Comparison of ENCODE assay signal across 9 cellular contexts in the genomic region with DNA sequence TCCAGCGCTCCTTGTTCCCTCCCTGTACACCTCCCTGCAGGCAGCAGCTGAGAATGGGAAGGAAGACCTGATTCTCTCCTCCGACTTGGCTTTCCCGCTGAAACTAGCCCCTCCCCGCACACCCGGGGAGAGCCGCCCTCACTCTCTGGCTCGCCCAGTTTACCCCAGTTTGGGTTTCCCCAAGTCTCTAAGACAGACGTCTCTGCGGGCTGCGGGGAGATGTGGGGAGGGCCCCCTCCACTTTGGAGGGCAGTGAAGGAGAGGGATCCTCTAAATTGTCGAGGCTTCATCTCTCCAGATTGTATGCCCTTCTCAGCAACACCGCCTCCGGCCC. TPM values are rescaled to one million over a fixed set of nuclear protein-coding genes. Genes with fewer than 3 reads are reported as not detected.
DNase-seq lines count a peak whose midpoint lies in the region; ATAC-seq and TF ChIP-seq lines count a peak whose summit lies in the region.
"Had no signal": no experiment of that assay in that cellular context is flagged by ENCODE, and none has a peak within 500 bp of the region (broad histone marks: within the 10 kb centered on the region; RNA-seq: fewer than 3 reads in every experiment).

No MANE protein-coding gene starts in this region.

- WGBS in right lobe of liver (ENCODE audit: insufficient coverage, low coverage, low lambda C conversion rate, missing lambda C conversion rate), result 2% methylated on average over 7 of the region's 13 CpGs
- 2 to 3% (median 3%) methylated on average over 13 of the region's 13 CpGs for WGBS in stomach, 5 donors

- H3K9me3 ChIP-seq in RWPE2 (ENCODE audit: severe bottlenecking) (no peaks in the 10 kb centered on the region), right lobe of liver (no peaks in the 10 kb centered on the region), stomach (no peaks in the 10 kb centered on the region)

- H3K27ac ChIP-seq in RWPE2 (ENCODE audit: poor library complexity, severe bottlenecking) (peak overlapping the region; percentile 91), brain microvascular endothelial cell (no peak overlapping the region), right lobe of liver (peak overlapping the region; percentile 74 to 94 (median 94)), stomach (peak overlapping the region; percentile 84 to 93 (median 88))

- H3K36me3 ChIP-seq in H7 (replicated peaks; ENCODE audit: control insufficient read depth, insufficient read depth, low read length) (peaks cover 7% of the 10 kb centered on the region), RWPE2 (ENCODE audit: low read depth) (peaks cover 15% of the 10 kb centered on the region), brain microvascular endothelial cell (replicated peaks) (no peaks in the 10 kb centered on the region), right lobe of liver (peaks cover 0 to 8% (median 0%) of the 10 kb centered on the region in 4 donors), stomach (peaks cover 0 to 14% (median 13%) of the 10 kb centered on the region in 4 donors)

- TF ChIP-seq EP300 in stomach (IDR thresholded peaks at IDR 0.05), result no peak

- DNase-seq in H7 (peak; percentile 88), RWPE2 (ENCODE audit: low spot score) (no peak), brain microvascular endothelial cell (no peak), right lobe of liver (peak in 2 of 3 donors; percentile 64 to 77), stomach (peak; percentile 70), hepatic stellate cell (ENCODE audit: low spot score) (no peak), NCI-H1930 (lab: John Stamatoyannopoulos, UW) (no peak)

- ATAC-seq in RWPE2 (ENCODE audit: low read depth) (peak; percentile 20), right lobe of liver (peak; percentile 40 to 51 (median 45)), HG03025 (IDR thresholded peaks at IDR 0.05; ENCODE audit: low FRiP score, unreplicated experiment) (no peak)

- intact Hi-C loops in right lobe of liver (cut with DNase I), result no loop called here
- intact Hi-C loops in stomach (cut with DNase I; ENCODE audit: low total_unique reads), result no loop called here

- TF ChIP-seq POLR2A in right lobe of liver (IDR thresholded peaks at IDR 0.05), result no peak
- TF ChIP-seq POLR2A in stomach (IDR thresholded peaks at IDR 0.05), result no peak

- in situ Hi-C loops in brain microvascular endothelial cell (cut with HindIII; ENCODE audit: low pct_ligation_motif_present, low sequenced_read_pairs), result no loop called here

- peak overlapping the region; percentile 80 for H3K4me3 ChIP-seq in H7 (ENCODE audit: insufficient read depth, low read depth, low read length)
- peak overlapping the region; percentile 44 for H3K4me3 ChIP-seq in RWPE2 (ENCODE audit: severe bottlenecking)
- peak overlapping the region; percentile 15 for H3K4me3 ChIP-seq in brain microvascular endothelial cell (ENCODE audit: low read depth, low read length)
- H3K4me3 ChIP-seq in right lobe of liver, result peak overlapping the region; percentile 51 to 82 (median 72)
- peak overlapping the region; percentile 42 to 62 (median 50) for H3K4me3 ChIP-seq in stomach

- no peaks in the 10 kb centered on the region for H3K27me3 ChIP-seq in H7 (ENCODE audit: control insufficient read depth, insufficient read depth, low read length)
- no peaks in the 10 kb centered on the region for H3K27me3 ChIP-seq in RWPE2 (ENCODE audit: insufficient read depth, poor library complexity, severe bottlenecking)
- no peaks in the 10 kb centered on the region for H3K27me3 ChIP-seq in brain microvascular endothelial cell (replicated peaks)
- no peaks in the 10 kb centered on the region for H3K27me3 ChIP-seq in right lobe of liver
- H3K27me3 ChIP-seq in stomach, result peaks cover 0 to 75% (median 44%) of the 10 kb centered on the region in 3 donors

- TF ChIP-seq CTCF in RWPE2 (IDR thresholded peaks at IDR 0.05; ENCODE audit: poor library complexity, severe bottlenecking) (no peak), brain microvascular endothelial cell (IDR thresholded peaks at IDR 0.05; ENCODE audit: low read depth, low read length, missing control alignments) (no peak), right lobe of liver (IDR thresholded peaks at IDR 0.05) (no peak), stomach (IDR thresholded peaks at IDR 0.05) (no peak)

- H3K4me1 ChIP-seq in RWPE2 (ENCODE audit: insufficient read depth, poor library complexity, severe bottlenecking) (peaks cover 10% of the 10 kb centered on the region), right lobe of liver (peaks cover 0 to 15% (median 5%) of the 10 kb centered on the region in 4 donors), stomach (peaks cover 33 to 64% (median 55%) of the 10 kb centered on the region in 4 donors)

RNA-seq across cellular contexts. Expression of gene GRB7, which starts 0.8 kb away (rescaled TPM):
- total RNA-seq in H7 (2014; rRNA removed; shearing (Covaris generic)), result 34.3 and 61.6 TPM in 2 replicates
- total RNA-seq in right lobe of liver, result 10 to 100 TPM in 2 of 6 experiments, 1 to 10 TPM in 4; 2.1 to 10.9 (median 7.5) TPM
- total RNA-seq in stomach, result 10 to 100 TPM in 3 of 5 donors, 1 to 10 TPM in 2; 2.3 to 43.9 (median 31.2) TPM
- polyA plus RNA-seq in stomach, result 10 to 100 TPM in 2 of 3 donors, 1 to 10 TPM in 1; 9.5 to 34.7 (median 14.7) TPM
- total RNA-seq: mononuclear cell had no signal

RNA-seq across cellular contexts. Expression of gene MIEN1, which starts 8.2 kb away (rescaled TPM):
- 47.7 and 56.1 TPM in 2 replicates for total RNA-seq in H7 (2014; rRNA removed; shearing (Covaris generic))
- total RNA-seq in right lobe of liver (10 to 100 TPM; 23.1 to 61.6 (median 29.0) TPM), stomach (100 to 1,000 TPM in 2 of 5 donors, 10 to 100 TPM in 2, 1 to 10 TPM in 1; 9.3 to 312 (median 25.9) TPM)
- polyA plus RNA-seq in stomach, result 100 to 1,000 TPM; 106 to 134 (median 132) TPM

RNA-seq across cellular contexts. Expression of gene ERBB2, which starts 38.7 kb away (rescaled TPM):
- 186 and 207 TPM in 2 replicates for total RNA-seq in H7 (2014; rRNA removed; shearing (Covaris generic))
- total RNA-seq in right lobe of liver (10 to 100 TPM in 5 of 6 experiments, 1 to 10 TPM in 1; 8.9 to 40.4 (median 26.2) TPM), stomach (100 to 1,000 TPM in 2 of 5 donors, 10 to 100 TPM in 3; 53.1 to 402 (median 81.7) TPM)
- 10 to 100 TPM; 13.1 to 47.7 (median 25.3) TPM for polyA plus RNA-seq in stomach

RNA-seq across cellular contexts. Expression of gene PGAP3, which starts 50.7 kb away (rescaled TPM):
- total RNA-seq in H7 (2014; rRNA removed; shearing (Covaris generic)), result 15.9 and 17.6 TPM in 2 replicates
- 10 to 100 TPM in 5 of 6 experiments, 1 to 10 TPM in 1; 9.7 to 25.7 (median 18.3) TPM for total RNA-seq in right lobe of liver
- total RNA-seq in stomach, result 10 to 100 TPM in 3 of 5 donors, 1 to 10 TPM in 2; 3.2 to 42.9 (median 22.4) TPM
- polyA plus RNA-seq in stomach, result 10 to 100 TPM in 2 of 3 donors, 1 to 10 TPM in 1; 9.1 to 21.5 (median 11.2) TPM

Comparison
In these comparisons a context has a peak if more than half of its experiments do, and no peak if none do; other contexts are left out.
1. DNase-seq: peak in H7 (single experiment), right lobe of liver (2 of 3) and stomach (single experiment); none in RWPE2 (single experiment), brain microvascular endothelial cell (single experiment), hepatic stellate cell (single experiment) and NCI-H1930 (0 of 2).
2. H3K4me3 ChIP-seq: peak in every context shown above with its lines; median percentile 80 in H7; 72 in right lobe of liver; 50 in stomach; 44 in RWPE2; 15 in brain microvascular endothelial cell.